Comparison of ENCODE assay signal across 9 cellular contexts in genomic region chr15:94670436-94671034, GRCh38.
DNase-seq lines count a peak whose midpoint lies in the region; ATAC-seq, FAIRE-seq and TF ChIP-seq lines count a peak whose summit lies in the region.
"Had no signal": no experiment of that assay in that cellular context is flagged by ENCODE, and none has a peak within 500 bp of the region (broad histone marks: within the 10 kb centered on the region; RNA-seq: fewer than 3 reads in every experiment).

No MANE protein-coding gene starts in this region.

- H3K27ac Mint-ChIP-seq in activated CD8-positive, alpha-beta memory T cell treated with anti-CD3 and anti-CD28 coated beads, Interleukin-2, amount 10 ng/mL, durations not matched to agents 7 days and 5 days = no peak overlapping the region
- H3K27ac Mint-ChIP-seq: activated naive CD4-positive, alpha-beta T cell treated with anti-CD3 and anti-CD28 coated beads, Interleukin-2, amount 50 U/mL, for 24 hours had no signal

- H2AFZ ChIP-seq in smooth muscle cell (ENCODE audit: low read depth) = no peak overlapping the region

- no peaks in the 10 kb centered on the region for H4K20me1 ChIP-seq in smooth muscle cell (ENCODE audit: low read depth)

- no peaks in the 10 kb centered on the region for H3K9me3 ChIP-seq in smooth muscle cell (replicated peaks; ENCODE audit: low read depth)

- no peaks in the 10 kb centered on the region for H3K79me2 ChIP-seq in smooth muscle cell (ENCODE audit: low read depth)

- CTCF ChIA-PET in activated CD8-positive, alpha-beta memory T cell treated with anti-CD3 and anti-CD28 coated beads, Interleukin-2, amount 10 ng/mL, durations not matched to agents 7 days and 5 days (lab: Charles Lee) = interaction anchor here (0.6 to 3.8 kb wide), 3 partner anchors 13 to 87 kb away, joined by 3 to 25 read pairs (median 5); no protein-coding TSS in a partner anchor

- peaks cover 2% of the 10 kb centered on the region for H3K4me1 Mint-ChIP-seq in activated CD8-positive, alpha-beta memory T cell treated with anti-CD3 and anti-CD28 coated beads, Interleukin-2, amount 10 ng/mL, durations not matched to agents 7 days and 5 days
- H3K4me1 Mint-ChIP-seq: activated naive CD4-positive, alpha-beta T cell treated with anti-CD3 and anti-CD28 coated beads, Interleukin-2, amount 50 U/mL, for 24 hours had no signal

- WGBS in smooth muscle cell (ENCODE audit: low lambda C conversion rate) = 19% methylated on average over 3 of the region's 3 CpGs

- H3K4me2 ChIP-seq in smooth muscle cell = no peak overlapping the region

- H3K9ac ChIP-seq in smooth muscle cell (ENCODE audit: low read depth) = no peak overlapping the region

- no peaks in the 10 kb centered on the region for H3K9me3 Mint-ChIP-seq in activated CD8-positive, alpha-beta memory T cell treated with anti-CD3 and anti-CD28 coated beads, Interleukin-2, amount 10 ng/mL, durations not matched to agents 7 days and 5 days (ENCODE audit: low read depth)
- H3K9me3 Mint-ChIP-seq: activated naive CD4-positive, alpha-beta T cell treated with anti-CD3 and anti-CD28 coated beads, Interleukin-2, amount 50 U/mL, for 24 hours had no signal

- ATAC-seq in activated CD8-positive, alpha-beta memory T cell treated with anti-CD3 and anti-CD28 coated beads, Interleukin-2, amount 10 ng/mL, durations not matched to agents 7 days and 5 days = no peak

- H3K4me1 ChIP-seq in smooth muscle cell (ENCODE audit: low read depth) = peaks cover 9% of the 10 kb centered on the region

- FAIRE-seq in TTC549 (lab: Jason Lieb, UNC) = peak; percentile 94

- TF ChIP-seq CTCF in LNCAP (IDR thresholded peaks at IDR 0.05) = peak; percentile 81
- peak; percentile 84 for TF ChIP-seq CTCF in smooth muscle cell (IDR thresholded peaks at IDR 0.05; ENCODE audit: borderline replicate concordance, insufficient read depth, poor library complexity, severe bottlenecking)

- no peaks in the 10 kb centered on the region for H3F3A ChIP-seq in smooth muscle cell (ENCODE audit: low read depth)

- DNase-seq in NCI-H2196 treated with DMSO at 0.1 percent for 48 hours (lab: John Stamatoyannopoulos, UW; ENCODE audit: unreplicated experiment) (peak; percentile 3), NCI-H2196 (lab: John Stamatoyannopoulos, UW; ENCODE audit: unreplicated experiment) (no peak), glomerular visceral epithelial cell (ENCODE audit: extremely low spot score) (peak; percentile 43), smooth muscle cell (lab: John Stamatoyannopoulos, UW; ENCODE audit: unreplicated experiment) (no peak), T1000 (lab: John Stamatoyannopoulos, UW) (no peak)
- no peak for DNase-seq in activated CD8-positive, alpha-beta memory T cell treated with anti-CD3 and anti-CD28 coated beads, Interleukin-2, amount 10 ng/mL, durations not matched to agents 7 days and 5 days

- no peaks in the 10 kb centered on the region for H3K36me3 Mint-ChIP-seq in activated CD8-positive, alpha-beta memory T cell treated with anti-CD3 and anti-CD28 coated beads, Interleukin-2, amount 10 ng/mL, durations not matched to agents 7 days and 5 days
- H3K36me3 Mint-ChIP-seq: activated naive CD4-positive, alpha-beta T cell treated with anti-CD3 and anti-CD28 coated beads, Interleukin-2, amount 50 U/mL, for 24 hours had no signal

- no peaks in the 10 kb centered on the region for H3K36me3 ChIP-seq in smooth muscle cell (ENCODE audit: low read depth)

- H3K27me3 Mint-ChIP-seq in activated CD8-positive, alpha-beta memory T cell treated with anti-CD3 and anti-CD28 coated beads, Interleukin-2, amount 10 ng/mL, durations not matched to agents 7 days and 5 days = peaks cover 34% of the 10 kb centered on the region

- no peak overlapping the region for H3K4me3 Mint-ChIP-seq in activated CD8-positive, alpha-beta memory T cell treated with anti-CD3 and anti-CD28 coated beads, Interleukin-2, amount 10 ng/mL, durations not matched to agents 7 days and 5 days
- H3K4me3 Mint-ChIP-seq: activated naive CD4-positive, alpha-beta T cell treated with anti-CD3 and anti-CD28 coated beads, Interleukin-2, amount 50 U/mL, for 24 hours had no signal

- no peak overlapping the region for H3K27ac ChIP-seq in smooth muscle cell (ENCODE audit: low read depth)

- H3K4me3 ChIP-seq in smooth muscle cell = no peak overlapping the region

- H3K27me3 ChIP-seq in smooth muscle cell (ENCODE audit: low read depth) = peaks cover 11% of the 10 kb centered on the region

Comparison
In these comparisons a context has a peak if more than half of its experiments do, and no peak if none do; other contexts are left out.
1. DNase-seq: peak in NCI-H2196 treated with DMSO at 0.1 percent for 48 hours (single experiment) and glomerular visceral epithelial cell (single experiment); none in NCI-H2196 (single experiment), smooth muscle cell (single experiment), T1000 (single experiment) and activated CD8-positive, alpha-beta memory T cell treated with anti-CD3 and anti-CD28 coated beads, Interleukin-2, amount 10 ng/mL, durations not matched to agents 7 days and 5 days (single experiment).